ENCODE assay signal across 16 cellular contexts in genomic region chr6:137800749-137801148, GRCh38.
DNase-seq lines count a peak whose midpoint lies in the region; ATAC-seq, FAIRE-seq and TF ChIP-seq lines count a peak whose summit lies in the region.
"Had no signal": no experiment of that assay in that cellular context is flagged by ENCODE, and none has a peak within 500 bp of the region (broad histone marks: within the 10 kb centered on the region; RNA-seq: fewer than 3 reads in every experiment).

No MANE protein-coding gene starts in this region.

- H3K27me3 ChIP-seq in CD8-positive, alpha-beta T cell (ENCODE audit: insufficient read depth, low read length): no peaks in the 10 kb centered on the region
- H3K27me3 ChIP-seq: BLaER1, sigmoid colon had no signal

- H3K9me3 Mint-ChIP-seq in CD8-positive, alpha-beta T cell: no peaks in the 10 kb centered on the region
- H3K9me3 Mint-ChIP-seq in activated naive CD8-positive, alpha-beta T cell treated with anti-CD3 and anti-CD28 coated beads for 36 hours: peaks cover 3% of the 10 kb centered on the region
- H3K9me3 Mint-ChIP-seq in naive B cell: peaks cover 0 to 1% (median 0%) of the 10 kb centered on the region in 7 donors

- H3K4me1 ChIP-seq in CD8-positive, alpha-beta T cell (ENCODE audit: insufficient read depth, low read length): peaks cover 47% of the 10 kb centered on the region
- H3K4me1 ChIP-seq: BLaER1 had no signal

- intact Hi-C loops in CD8-positive, alpha-beta T cell (cut with DNase I, micrococcal nuclease): loop anchor here (1.0 to 10.0 kb wide), 6 partner anchors 24 to 304 kb away; partner anchors contain the start of genes TNFAIP3 (in 2 of the 2) and PERP (in 1 of the 2)

- CTCF ChIA-PET in CD8-positive, alpha-beta T cell (lab: Charles Lee): interaction anchor here (1.1 to 6.6 kb wide), 8 partner anchors 10 to 204 kb away, joined by 3 to 54 read pairs (median 32); partner anchors contain the start of gene TNFAIP3

- FAIRE-seq in GM19239 (lab: Jason Lieb, UNC): peak; percentile 83
- FAIRE-seq: kidney had no signal

- no peaks in the 10 kb centered on the region for H3K36me3 Mint-ChIP-seq in CD8-positive, alpha-beta T cell
- H3K36me3 Mint-ChIP-seq in activated naive CD8-positive, alpha-beta T cell treated with anti-CD3 and anti-CD28 coated beads for 36 hours: peaks cover 3% of the 10 kb centered on the region
- no peaks in the 10 kb centered on the region for H3K36me3 Mint-ChIP-seq in naive B cell

- no peak for ATAC-seq in CD8-positive, alpha-beta T cell
- no peak for ATAC-seq in naive B cell (ENCODE audit: low read depth in 2 of 2)

- H3K27me3 Mint-ChIP-seq in CD8-positive, alpha-beta T cell (ENCODE audit: low read depth): no peaks in the 10 kb centered on the region
- H3K27me3 Mint-ChIP-seq in activated naive CD8-positive, alpha-beta T cell treated with anti-CD3 and anti-CD28 coated beads for 36 hours: no peaks in the 10 kb centered on the region
- no peaks in the 10 kb centered on the region for H3K27me3 Mint-ChIP-seq in naive B cell

- no peak for TF ChIP-seq CTCF in CD8-positive, alpha-beta T cell (IDR thresholded peaks at IDR 0.05)

- POLR2A ChIA-PET in CD8-positive, alpha-beta T cell (lab: Charles Lee): interaction anchor here (1.2 to 1.7 kb wide), 2 partner anchors 10 to 52 kb away, joined by 3 to 9 read pairs; no protein-coding TSS in a partner anchor

- no peaks in the 10 kb centered on the region for H3K9me3 ChIP-seq in CD8-positive, alpha-beta T cell (ENCODE audit: low read length)
- H3K9me3 ChIP-seq: sigmoid colon, thoracic aorta had no signal

- H3K4me3 Mint-ChIP-seq in CD8-positive, alpha-beta T cell: no peak overlapping the region
- H3K4me3 Mint-ChIP-seq in activated naive CD8-positive, alpha-beta T cell treated with anti-CD3 and anti-CD28 coated beads for 36 hours: no peak overlapping the region
- no peak overlapping the region for H3K4me3 Mint-ChIP-seq in naive B cell

- H3K4me1 Mint-ChIP-seq in CD8-positive, alpha-beta T cell (ENCODE audit: low read depth): peaks cover 53% of the 10 kb centered on the region
- peaks cover 63% of the 10 kb centered on the region for H3K4me1 Mint-ChIP-seq in activated naive CD8-positive, alpha-beta T cell treated with anti-CD3 and anti-CD28 coated beads for 36 hours
- H3K4me1 Mint-ChIP-seq in naive B cell: peaks cover 20 to 23% (median 21%) of the 10 kb centered on the region in 3 donors

- no peaks in the 10 kb centered on the region for H3K36me3 ChIP-seq in CD8-positive, alpha-beta T cell (ENCODE audit: insufficient read depth, low read length)
- H3K36me3 ChIP-seq: BLaER1, sigmoid colon, thoracic aorta had no signal

- no peak overlapping the region for H3K4me3 ChIP-seq in CD8-positive, alpha-beta T cell (ENCODE audit: low read depth, low read length)
- H3K4me3 ChIP-seq: BLaER1, sigmoid colon, thoracic aorta had no signal

- DNase-seq in CD8-positive, alpha-beta T cell: no peak
- DNase-seq in GM19239 (ENCODE audit: insufficient read length, low spot score) (no peak), naive B cell (no peak), NCI-H2029 (lab: John Stamatoyannopoulos, UW) (no peak), NCI-H2081 treated with DMSO at 0.1 percent for 48 hours (lab: John Stamatoyannopoulos, UW) (no peak), NCI-H748 (lab: John Stamatoyannopoulos, UW; ENCODE audit: unreplicated experiment) (no peak)
- DNase-seq in activated naive CD8-positive, alpha-beta T cell treated with anti-CD3 and anti-CD28 coated beads for 36 hours: no peak
- DNase-seq: effector memory CD4-positive, alpha-beta T cell; KBM-7; kidney; NCI-H1105; sigmoid colon had no signal

- H3K27ac ChIP-seq in CD8-positive, alpha-beta T cell (ENCODE audit: low read depth, low read length): no peak overlapping the region
- H3K27ac ChIP-seq: BLaER1, RWPE1, thoracic aorta, VCaP had no signal

- H3K27ac Mint-ChIP-seq in CD8-positive, alpha-beta T cell: peak overlapping the region; percentile 56
- peak overlapping the region; percentile 64 for H3K27ac Mint-ChIP-seq in activated naive CD8-positive, alpha-beta T cell treated with anti-CD3 and anti-CD28 coated beads for 36 hours
- peak overlapping the region in 4 of 6 donors; percentile 30 to 86 (median 64) for H3K27ac Mint-ChIP-seq in naive B cell
